In the genomic region with DNA sequence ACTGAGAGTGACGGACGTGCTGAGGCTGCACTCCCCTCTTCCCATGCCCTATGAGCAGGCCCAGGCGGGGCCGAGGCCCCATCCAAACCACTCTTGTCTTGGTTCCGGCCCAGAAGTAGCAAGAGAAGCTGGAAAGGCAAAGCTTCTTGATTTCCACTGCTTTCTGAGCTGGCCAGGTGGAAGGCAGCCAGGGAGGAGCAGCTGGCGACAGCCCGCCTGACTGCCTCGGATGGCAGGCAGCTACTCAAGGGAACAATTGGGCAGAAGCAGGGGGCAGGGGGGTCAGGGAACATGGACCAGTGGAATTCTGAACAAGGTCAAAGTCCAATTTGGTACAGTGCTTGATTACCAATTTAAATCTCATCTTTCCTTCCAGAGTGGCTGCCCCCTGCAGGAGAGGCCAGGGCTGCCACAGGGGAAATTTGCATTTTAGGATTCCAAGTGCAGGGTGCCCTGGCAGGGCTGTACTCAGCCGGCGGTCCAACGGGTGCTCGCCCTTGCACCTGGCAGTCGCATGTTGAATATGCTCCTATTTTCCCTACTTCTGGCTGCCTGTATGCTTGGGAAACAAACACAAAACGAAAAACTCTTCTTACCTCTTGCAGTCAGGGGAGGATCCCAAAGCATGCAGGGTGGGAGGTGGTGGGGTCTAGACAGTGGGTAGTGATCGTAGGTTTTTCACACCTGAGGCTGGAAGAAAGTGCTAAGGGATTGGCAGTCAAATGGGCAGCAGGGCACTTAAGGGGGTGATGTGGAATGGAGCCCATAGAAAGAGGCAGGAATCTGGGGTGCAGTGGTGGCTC, we compare ENCODE assay signal across 9 cellular contexts.
A peak's percentile ranks its signal among the peaks of the same experiment; 100 is the strongest.
DNase-seq lines count a peak whose midpoint lies in the region; ATAC-seq, FAIRE-seq and TF ChIP-seq lines count a peak whose summit lies in the region.
"Had no signal": no experiment of that assay in that cellular context is flagged by ENCODE, and none has a peak within 500 bp of the region (broad histone marks: within the 10 kb centered on the region; RNA-seq: fewer than 3 reads in every experiment).

No MANE protein-coding gene starts in this region.

- 6% methylated on average over 14 of the region's 15 CpGs for WGBS in K562 (ENCODE audit: insufficient coverage, low coverage, missing lambda C conversion rate)

- H3K36me3 Mint-ChIP-seq in activated T-cell treated with anti-CD3 and anti-CD28 coated beads, Interleukin-2, amount 50 U/mL, for 24 hours (ENCODE audit: low read depth): no peaks in the 10 kb centered on the region

- H3K79me2 ChIP-seq in HCT116 (ENCODE audit: insufficient read depth, low read length) (no peaks in the 10 kb centered on the region), K562 (ENCODE audit: control insufficient read depth, insufficient read depth, low read length) (no peaks in the 10 kb centered on the region)

- no peaks in the 10 kb centered on the region for H3K9me3 Mint-ChIP-seq in activated T-cell treated with anti-CD3 and anti-CD28 coated beads, Interleukin-2, amount 50 U/mL, for 24 hours
- H3K9me3 Mint-ChIP-seq: T-helper 2 cell treated with Interferon-gamma antibody and Interleukin-4, amounts not matched to agents 5 μg/mL and 100 μg/mL, for 36 hours had no signal

- H3K9me2 ChIP-seq in HCT116 (ENCODE audit: insufficient read depth): no peaks in the 10 kb centered on the region

- no peak overlapping the region for H3K4me2 ChIP-seq in HCT116 (ENCODE audit: low read length)
- H3K4me2 ChIP-seq in K562 (ENCODE audit: insufficient read depth, low read length): no peak overlapping the region

- H3K27me3 ChIP-seq in HCT116 (ENCODE audit: insufficient read depth, low read length) (peaks cover 10% of the 10 kb centered on the region; the same call in 1 of the 2 replicates), K562 (ENCODE audit: control insufficient read depth in 2 of 2, insufficient read depth in 2 of 2, low read length in 2 of 2) (peaks cover 3 to 37% of the 10 kb centered on the region in 2 experiments; a peak in 2 of 5 replicates), kidney epithelial cell (ENCODE audit: control insufficient read depth, insufficient read depth, low read length) (no peaks in the 10 kb centered on the region), skeletal muscle tissue (ENCODE audit: control insufficient read depth in 3 of 3, insufficient read depth in 3 of 3, low read length in 3 of 3) (no peaks in the 10 kb centered on the region)

- no peak overlapping the region for H3K27ac Mint-ChIP-seq in activated T-cell treated with anti-CD3 and anti-CD28 coated beads, Interleukin-2, amount 50 U/mL, for 24 hours
- H3K27ac Mint-ChIP-seq: T-helper 2 cell treated with Interferon-gamma antibody and Interleukin-4, amounts not matched to agents 5 μg/mL and 100 μg/mL, for 36 hours had no signal

- TF ChIP-seq POLR2A in HCT116 (IDR thresholded peaks at IDR 0.05; ENCODE audit: borderline replicate concordance, extremely low read depth, insufficient read depth, insufficient read length) (no peak), K562 (conservative IDR thresholded peaks at IDR 0.05) (no peak)

- H3K9ac ChIP-seq in HCT116 (ENCODE audit: low read length) (no peak overlapping the region), K562 (ENCODE audit: insufficient read depth in 1 of 2, low read depth in 2 of 2, low read length in 2 of 2) (no peak overlapping the region), skeletal muscle tissue (ENCODE audit: low read depth in 1 of 3, low read length in 3 of 3) (peak overlapping the region in 1 of 3 donors; percentile 45)

- TF ChIP-seq CTCF in HCT116 (IDR thresholded peaks at IDR 0.05 in 2 of 3, conservative IDR thresholded peaks at IDR 0.05 in 1 of 3; ENCODE audit: borderline replicate concordance in 1 of 3, insufficient read depth in 1 of 3, low read depth in 2 of 3, low read length in 2 of 3): peak; percentile 16 to 55 (median 53); a peak in 4 of 6 replicates
- peak in 2 of 3 experiments; percentile 37 to 42; a peak in 3 of 6 replicates for TF ChIP-seq CTCF in K562 (IDR thresholded peaks at IDR 0.05 in 2 of 3, conservative IDR thresholded peaks at IDR 0.05 in 1 of 3; ENCODE audit: insufficient read depth in 2 of 3, low read depth in 1 of 3, low read length in 3 of 3)
- peak; percentile 40 for TF ChIP-seq CTCF in kidney epithelial cell (IDR thresholded peaks at IDR 0.05; ENCODE audit: insufficient read depth, low read length, poor library complexity, severe bottlenecking)

- H3K36me3 ChIP-seq in HCT116 (ENCODE audit: control insufficient read depth in 1 of 2, insufficient read depth in 2 of 2, low read length in 2 of 2) (no peaks in the 10 kb centered on the region), K562 (ENCODE audit: control insufficient read depth, insufficient read depth, low read length) (no peaks in the 10 kb centered on the region), kidney epithelial cell (ENCODE audit: control insufficient read depth, insufficient read depth, low read length) (no peaks in the 10 kb centered on the region), skeletal muscle tissue (ENCODE audit: control insufficient read depth in 3 of 3, insufficient read depth in 3 of 3, low read length in 3 of 3) (no peaks in the 10 kb centered on the region)

- H3K27ac ChIP-seq in HCT116 (ENCODE audit: low read depth, low read length): no peak overlapping the region
- H3K27ac ChIP-seq in K562 (ENCODE audit: extremely low read depth, low read depth, low read length): no peak overlapping the region
- H3K27ac ChIP-seq in skeletal muscle tissue (ENCODE audit: low read depth, low read length): peak overlapping the region; percentile 7

- H4K20me1 ChIP-seq in HCT116 (ENCODE audit: insufficient read depth) (no peaks in the 10 kb centered on the region), K562 (replicated peaks; ENCODE audit: control insufficient read depth, insufficient read depth, low read length) (no peaks in the 10 kb centered on the region)

- peaks cover 6% of the 10 kb centered on the region for H3K27me3 Mint-ChIP-seq in activated T-cell treated with anti-CD3 and anti-CD28 coated beads, Interleukin-2, amount 50 U/mL, for 24 hours

- no peak for TF ChIP-seq EP300 in K562 (IDR thresholded peaks at IDR 0.05; ENCODE audit: low read length)

- no peaks in the 10 kb centered on the region for H3K4me1 Mint-ChIP-seq in activated T-cell treated with anti-CD3 and anti-CD28 coated beads, Interleukin-2, amount 50 U/mL, for 24 hours (ENCODE audit: low read depth)

- BruUV-seq in HCT116 (replicated peaks; lab: Mats Ljungman, UMichigan) (no TSS peak), K562 (replicated peaks; lab: Mats Ljungman, UMichigan) (no TSS peak)

- no peak overlapping the region for H3K4me3 Mint-ChIP-seq in activated T-cell treated with anti-CD3 and anti-CD28 coated beads, Interleukin-2, amount 50 U/mL, for 24 hours
- H3K4me3 Mint-ChIP-seq: T-helper 2 cell treated with Interferon-gamma antibody and Interleukin-4, amounts not matched to agents 5 μg/mL and 100 μg/mL, for 36 hours had no signal

- no peak for FAIRE-seq in K562 (lab: Jason Lieb, UNC)

- H3K9me3 ChIP-seq in HCT116 (ENCODE audit: control insufficient read depth in 1 of 2, insufficient read depth in 1 of 2, low read depth in 1 of 2, low read length in 2 of 2) (no peaks in the 10 kb centered on the region), K562 (replicated peaks; ENCODE audit: control insufficient read depth, insufficient read depth, low read depth, low read length) (no peaks in the 10 kb centered on the region), skeletal muscle tissue (ENCODE audit: control insufficient read depth in 3 of 3, low read length in 3 of 3) (no peaks in the 10 kb centered on the region)

- intact Hi-C loops in HCT116 (cut with micrococcal nuclease): no loop called here
- intact Hi-C loops in K562 (cut with micrococcal nuclease): no loop called here

- DNase-seq in HCT116 (ENCODE audit: low read depth, low spot score) (no peak), K562 (ENCODE audit: extremely low read depth in 1 of 4, low spot score in 3 of 4) (no peak), kidney epithelial cell (ENCODE audit: low read depth) (no peak), NCI-H2107 treated with DMSO at 0.1 percent for 48 hours (lab: John Stamatoyannopoulos, UW; ENCODE audit: unreplicated experiment) (no peak)
- no peak for DNase-seq in activated T-cell treated with anti-CD3 and anti-CD28 coated beads, Interleukin-2, amount 50 U/mL, for 24 hours
- DNase-seq: NCI-H1417 treated with DMSO at 0.1 percent for 48 hours had no signal

- H3K9me1 ChIP-seq in K562 (ENCODE audit: control insufficient read depth, insufficient read depth, low read length): no peaks in the 10 kb centered on the region

- in situ Hi-C loops in K562 (cut with MboI): no loop called here

- H3K4me3 ChIP-seq in HCT116 (replicated peaks in 1 of 2; ENCODE audit: low read depth in 1 of 2, low read length in 2 of 2) (no peak overlapping the region), K562 (no peak overlapping the region), kidney epithelial cell (ENCODE audit: low read depth, low read length) (no peak overlapping the region), skeletal muscle tissue (ENCODE audit: low read length in 3 of 3) (no peak overlapping the region)

- CTCF ChIA-PET in HCT116 (lab: Charles Lee) (no interaction called here), K562 (lab: Yijun Ruan, JAX; ENCODE audit: low intra/inter-chr PET ratio) (no interaction called here)

- RAD21 ChIA-PET in HCT116 (lab: Charles Lee; ENCODE audit: low non-redundant PET in 1 of 2, low total read pairs in 2 of 2, uncharacterized antibody in 2 of 2, unreplicated experiment in 2 of 2): no interaction called here

- POLR2A ChIA-PET in HCT116 (lab: Charles Lee): no interaction called here
- POLR2A ChIA-PET in K562 (lab: Yijun Ruan, JAX): no interaction called here

- ATAC-seq in HCT116: peak; percentile 78
- no peak for ATAC-seq in K562
- ATAC-seq in HG02610 (IDR thresholded peaks at IDR 0.05; ENCODE audit: unreplicated experiment): no peak

- no peak overlapping the region for H2AFZ ChIP-seq in HCT116 (ENCODE audit: low read depth, low read length, poor library complexity, severe bottlenecking)
- H2AFZ ChIP-seq in K562 (ENCODE audit: low read depth, low read length): no peak overlapping the region

- no peaks in the 10 kb centered on the region; a peak in 1 of 4 replicates for H3K4me1 ChIP-seq in HCT116 (ENCODE audit: control insufficient read depth in 1 of 2, insufficient read depth in 2 of 2, low read length in 2 of 2)
- no peaks in the 10 kb centered on the region for H3K4me1 ChIP-seq in K562 (replicated peaks in 1 of 2; ENCODE audit: control insufficient read depth in 2 of 2, insufficient read depth in 2 of 2, low read length in 2 of 2)
- H3K4me1 ChIP-seq in skeletal muscle tissue (ENCODE audit: control insufficient read depth in 3 of 3, insufficient read depth in 3 of 3, low read length in 3 of 3): peaks cover 11 to 22% (median 17%) of the 10 kb centered on the region in 3 donors

- 0 out of 2 replicates have a peak, but pooled peaks have one; percentile 21 for TF ChIP-seq RAD21 in HCT116 (IDR thresholded peaks at IDR 0.05; ENCODE audit: low read depth)
- peak in 1 of 2 experiments; percentile 8; a peak in 1 of 4 replicates for TF ChIP-seq RAD21 in K562 (CRISPR knock-in tag; conservative IDR thresholded peaks at IDR 0.05 in 1 of 2, IDR thresholded peaks at IDR 0.05 in 1 of 2)

TF ChIP-seq in HCT116, 20 proteins besides CTCF, POLR2A, EP300 and RAD21 (continues in another document):
- TF ChIP-seq SP1 (IDR thresholded peaks at IDR 0.05; ENCODE audit: low read depth) (no peak), JUND (IDR thresholded peaks at IDR 0.05) (no peak)
